Comparison of ENCODE assay signal across 8 cellular contexts in the genomic region with DNA sequence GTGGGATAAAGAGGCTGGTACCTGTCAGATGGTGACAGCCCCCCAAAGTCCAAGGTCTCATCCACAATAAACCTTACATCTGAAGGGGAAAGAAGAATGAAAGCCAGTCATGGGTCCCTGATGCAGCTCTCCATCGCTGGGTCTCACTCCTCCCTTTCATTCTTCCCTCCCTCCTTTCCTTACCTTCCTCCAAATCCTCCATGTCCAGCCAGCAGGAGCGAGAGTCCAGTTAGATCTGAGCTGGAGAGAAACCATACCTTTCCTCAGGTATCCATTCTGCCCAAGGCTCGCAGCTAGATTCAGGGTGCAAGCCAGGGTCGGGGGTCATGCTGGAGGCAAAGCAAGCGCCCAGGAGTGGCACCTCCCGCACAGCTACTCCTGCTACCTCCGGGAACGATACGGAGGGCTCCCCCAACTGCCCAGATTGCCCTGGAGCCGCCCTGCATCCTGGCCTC. TPM values are rescaled to one million over a fixed set of nuclear protein-coding genes. Genes with fewer than 3 reads are reported as not detected.
DNase-seq lines count a peak whose midpoint lies in the region; ATAC-seq, FAIRE-seq and TF ChIP-seq lines count a peak whose summit lies in the region.

No MANE protein-coding gene starts in this region.

- peak overlapping the region; percentile 75 for H3K4me2 ChIP-seq in OCI-LY1 (ENCODE audit: low read length)
- H3K4me2 ChIP-seq in endothelial cell of umbilical vein (ENCODE audit: insufficient read depth, low read length) = peak overlapping the region; percentile 99

- TF ChIP-seq POLR2A in endothelial cell of umbilical vein (IDR thresholded peaks at IDR 0.05; ENCODE audit: low read depth, low read length) = no peak

- no peaks in the 10 kb centered on the region for H3K9me2 ChIP-seq in OCI-LY1 (ENCODE audit: low read depth, low read length)

- H3K27me3 ChIP-seq in CD8-positive, alpha-beta memory T cell (ENCODE audit: insufficient read depth, low read length, poor library complexity, severe bottlenecking) = no peaks in the 10 kb centered on the region
- no peaks in the 10 kb centered on the region for H3K27me3 ChIP-seq in OCI-LY1 (ENCODE audit: insufficient read depth, low read length)
- H3K27me3 ChIP-seq in endothelial cell of umbilical vein (ENCODE audit: control insufficient read depth in 2 of 2, insufficient read depth in 2 of 2, low read length in 2 of 2) = no peaks in the 10 kb centered on the region

- FAIRE-seq in endothelial cell of umbilical vein (lab: Jason Lieb, UNC) = no peak

- ATAC-seq in GM19023 (IDR thresholded peaks at IDR 0.05; ENCODE audit: unreplicated experiment) (no peak), HG03159 (IDR thresholded peaks at IDR 0.05; ENCODE audit: unreplicated experiment) (no peak), HG02610 (IDR thresholded peaks at IDR 0.05; ENCODE audit: unreplicated experiment) (no peak), GM18519 (IDR thresholded peaks at IDR 0.05; ENCODE audit: low FRiP score, unreplicated experiment) (no peak)

- intact Hi-C loops in endothelial cell of umbilical vein (cut with micrococcal nuclease) = no loop called here

- no peak overlapping the region for H2AFZ ChIP-seq in OCI-LY1 (ENCODE audit: low read length)
- H2AFZ ChIP-seq in endothelial cell of umbilical vein (ENCODE audit: low read depth, low read length) = peak overlapping the region; percentile 100

- POLR2A ChIA-PET in CD8-positive, alpha-beta memory T cell (lab: Charles Lee) = interaction anchor here (1.0 to 1.6 kb wide), 3 partner anchors 68 to 143 kb away, joined by 4 read pairs; partner anchors contain the start of gene SORT1
- POLR2A ChIA-PET in endothelial cell of umbilical vein (lab: Charles Lee) = interaction anchor here (0.8 kb wide), 1 partner anchor 115 kb away, joined by 3 read pairs; the partner anchor contains the start of gene SORT1

- no peaks in the 10 kb centered on the region for H3K27me3 Mint-ChIP-seq in CD8-positive, alpha-beta memory T cell
- H3K27me3 Mint-ChIP-seq in osteocyte (ENCODE audit: unreplicated experiment) = no peaks in the 10 kb centered on the region

- H3K4me1 ChIP-seq in CD8-positive, alpha-beta memory T cell (ENCODE audit: insufficient read depth, low read length) = peaks cover 5% of the 10 kb centered on the region
- H3K4me1 ChIP-seq in OCI-LY1 (ENCODE audit: insufficient read depth, low read length, severe bottlenecking) (peaks cover 23% of the 10 kb centered on the region), endothelial cell of umbilical vein (ENCODE audit: control insufficient read depth, extremely low read depth, insufficient read depth, low read length) (peaks cover 22% of the 10 kb centered on the region)

- H3K4me3 ChIP-seq in CD8-positive, alpha-beta memory T cell (ENCODE audit: low read length) = peak overlapping the region; percentile 65
- peak overlapping the region; percentile 80 for H3K4me3 ChIP-seq in OCI-LY1 (ENCODE audit: low read depth, low read length, poor library complexity, severe bottlenecking)
- peak overlapping the region; percentile 61 to 81 (median 71) for H3K4me3 ChIP-seq in endothelial cell of umbilical vein (replicated peaks in 1 of 3; ENCODE audit: insufficient read depth in 1 of 3, low read depth in 1 of 3, low read length in 3 of 3)

- peaks cover 10 to 22% (median 11%) of the 10 kb centered on the region in 3 donors for H3K4me1 Mint-ChIP-seq in CD8-positive, alpha-beta memory T cell
- peaks cover 29% of the 10 kb centered on the region for H3K4me1 Mint-ChIP-seq in osteocyte (ENCODE audit: unreplicated experiment)

- H3K4me3 Mint-ChIP-seq in CD8-positive, alpha-beta memory T cell = peak overlapping the region; percentile 92 to 99 (median 98)
- H3K4me3 Mint-ChIP-seq in osteocyte (ENCODE audit: unreplicated experiment) = peak overlapping the region; percentile 100

- no peaks in the 10 kb centered on the region; the same call in 1 of the 2 replicates for H3F3A ChIP-seq in OCI-LY1 (ENCODE audit: insufficient read depth, low read length)

- dilution Hi-C loops in endothelial cell of umbilical vein (cut with MboI; ENCODE audit: extremely low pct_ligation_motif_present, low sequenced_read_pairs) = no loop called here

- no peak for DNase-seq in CD8-positive, alpha-beta memory T cell
- DNase-seq in endothelial cell of umbilical vein (ENCODE audit: low read depth, low spot score) (no peak), osteocyte (ENCODE audit: extremely low spot score, unreplicated experiment) (no peak)

- H3K9ac ChIP-seq in OCI-LY1 (ENCODE audit: low read length) (peak overlapping the region; percentile 70), endothelial cell of umbilical vein (replicated peaks; ENCODE audit: extremely low read depth, insufficient read depth, low read length) (peak overlapping the region; percentile 46)

- peak overlapping the region; percentile 78 for H3K27ac ChIP-seq in CD8-positive, alpha-beta memory T cell (ENCODE audit: low read depth, low read length)
- H3K27ac ChIP-seq in OCI-LY1 (ENCODE audit: low read depth, low read length, poor library complexity, severe bottlenecking) = no peak overlapping the region
- no peak overlapping the region for H3K27ac ChIP-seq in endothelial cell of umbilical vein (ENCODE audit: insufficient read depth, low read depth, low read length)

- H3K27ac Mint-ChIP-seq in CD8-positive, alpha-beta memory T cell = peak overlapping the region in 6 of 8 donors; percentile 13 to 93 (median 88)
- H3K27ac Mint-ChIP-seq in osteocyte (ENCODE audit: unreplicated experiment) = peak overlapping the region; percentile 94

- H3K9me1 ChIP-seq in endothelial cell of umbilical vein (replicated peaks; ENCODE audit: control insufficient read depth, extremely low read depth, insufficient read depth, low read length) = no peaks in the 10 kb centered on the region

- CTCF ChIA-PET in CD8-positive, alpha-beta memory T cell (lab: Charles Lee) = interaction anchor here (0.9 to 2.3 kb wide), 9 partner anchors 24 to 250 kb away, joined by 3 to 12 read pairs (median 4); partner anchors contain the start of genes MYBPHL and SORT1
- CTCF ChIA-PET in endothelial cell of umbilical vein (lab: Charles Lee) = interaction anchor here (0.9 to 3.7 kb wide), 9 partner anchors 10 to 251 kb away, joined by 3 to 57 read pairs (median 3); partner anchors contain the start of gene SORT1

- H3K79me2 ChIP-seq in OCI-LY1 (ENCODE audit: insufficient read depth, low read length) (no peaks in the 10 kb centered on the region), endothelial cell of umbilical vein (ENCODE audit: control insufficient read depth, insufficient read depth, low read length) (peaks cover 16% of the 10 kb centered on the region)

- H3K36me3 ChIP-seq in CD8-positive, alpha-beta memory T cell (ENCODE audit: insufficient read depth, low read length) = no peaks in the 10 kb centered on the region
- H3K36me3 ChIP-seq in OCI-LY1 (ENCODE audit: insufficient read depth, low read length) (no peaks in the 10 kb centered on the region; the same call in 1 of the 2 replicates), endothelial cell of umbilical vein (ENCODE audit: control insufficient read depth in 2 of 2, extremely low read depth in 1 of 2, insufficient read depth in 2 of 2, low read length in 2 of 2) (no peaks in the 10 kb centered on the region)

- H4K20me1 ChIP-seq in OCI-LY1 (ENCODE audit: insufficient read depth, low read length) (no peaks in the 10 kb centered on the region), endothelial cell of umbilical vein (replicated peaks; ENCODE audit: control insufficient read depth, extremely low read depth, insufficient read depth, low read length) (no peaks in the 10 kb centered on the region)

- H3K9me3 Mint-ChIP-seq in CD8-positive, alpha-beta memory T cell = no peaks in the 10 kb centered on the region
- H3K9me3 Mint-ChIP-seq in osteocyte (ENCODE audit: unreplicated experiment) = no peaks in the 10 kb centered on the region

- no peak for TF ChIP-seq CTCF in OCI-LY1 (IDR thresholded peaks at IDR 0.05; ENCODE audit: low read length)
- TF ChIP-seq CTCF in endothelial cell of umbilical vein (IDR thresholded peaks at IDR 0.05; ENCODE audit: extremely low read depth in 1 of 2, insufficient read depth in 1 of 2, low read depth in 1 of 2, low read length in 2 of 2) = no peak
- no peak for TF ChIP-seq CTCF in osteocyte (IDR thresholded peaks at IDR 0.05)

- H3K9me3 ChIP-seq in CD8-positive, alpha-beta memory T cell (ENCODE audit: low read length) = no peaks in the 10 kb centered on the region
- H3K9me3 ChIP-seq in OCI-LY1 (ENCODE audit: low read length) (no peaks in the 10 kb centered on the region), endothelial cell of umbilical vein (replicated peaks; ENCODE audit: control insufficient read depth, insufficient read depth, low read length) (no peaks in the 10 kb centered on the region)

- BruUV-seq in endothelial cell of umbilical vein (replicated peaks; lab: Mats Ljungman, UMichigan) = no TSS peak

- peaks cover 0 to 4% (median 0%) of the 10 kb centered on the region in 3 donors for H3K36me3 Mint-ChIP-seq in CD8-positive, alpha-beta memory T cell
- H3K36me3 Mint-ChIP-seq in osteocyte (ENCODE audit: unreplicated experiment) = no peaks in the 10 kb centered on the region

RNA-seq across cellular contexts. Expression of gene PSRC1, which starts 0.4 kb away (rescaled TPM):
- 1 to 10 TPM; 5.4 to 5.8 TPM for total RNA-seq in CD8-positive, alpha-beta memory T cell
- 0.59 TPM for polyA plus RNA-seq in CD8-positive, alpha-beta memory T cell
- total RNA-seq in endothelial cell of umbilical vein (23.4 and 29.3 TPM in 2 replicates), osteocyte (7.7 and 9.3 TPM in 2 replicates)
- 21.6 and 25.0 TPM in 2 replicates for polyA plus RNA-seq in endothelial cell of umbilical vein
- 21.1 and 21.9 TPM in 2 replicates for polyA plus RNA-seq in endothelial cell of umbilical vein (2011; cell fraction: cytosol; rRNA removed)
- polyA plus RNA-seq in endothelial cell of umbilical vein (2011; cell fraction: nucleus; rRNA removed) = 49.8 and 63.5 TPM in 2 replicates
- 7.5 and 14.9 TPM in 2 replicates for polyA plus RNA-seq in endothelial cell of umbilical vein (2012)
- polyA minus RNA-seq in endothelial cell of umbilical vein = 6.5 and 8.4 TPM in 2 replicates
- polyA minus RNA-seq in endothelial cell of umbilical vein (2011; cell fraction: cytosol; rRNA and poly(A)+ RNA removed) = 15.6 TPM
- 4.3 and 7.2 TPM in 2 replicates for polyA minus RNA-seq in endothelial cell of umbilical vein (2011; cell fraction: nucleus; rRNA and poly(A)+ RNA removed)

RNA-seq across cellular contexts. Expression of gene MYBPHL, which starts 24.3 kb away (rescaled TPM):
- total RNA-seq in CD8-positive, alpha-beta memory T cell = not detected
- not detected for polyA plus RNA-seq in CD8-positive, alpha-beta memory T cell
- total RNA-seq in endothelial cell of umbilical vein (not detected in 2 replicates), osteocyte (not detected in 2 replicates)
- polyA plus RNA-seq in endothelial cell of umbilical vein = not detected in 2 replicates
- not detected in 2 replicates for polyA plus RNA-seq in endothelial cell of umbilical vein (2011; cell fraction: cytosol; rRNA removed)
- not detected in 2 replicates for polyA plus RNA-seq in endothelial cell of umbilical vein (2011; cell fraction: nucleus; rRNA removed)
- polyA plus RNA-seq in endothelial cell of umbilical vein (2012) = not detected in 2 replicates
- not detected in 2 replicates for polyA minus RNA-seq in endothelial cell of umbilical vein
- polyA minus RNA-seq in endothelial cell of umbilical vein (2011; cell fraction: cytosol; rRNA and poly(A)+ RNA removed) = not detected
- polyA minus RNA-seq in endothelial cell of umbilical vein (2011; cell fraction: nucleus; rRNA and poly(A)+ RNA removed) = not detected in 2 replicates

RNA-seq across cellular contexts. Expression of gene CELSR2, which starts 33.2 kb away (rescaled TPM):
- total RNA-seq in CD8-positive, alpha-beta memory T cell = 1 to 10 TPM; 2.7 to 2.8 TPM
- polyA plus RNA-seq in CD8-positive, alpha-beta memory T cell = 0.77 TPM
- total RNA-seq in endothelial cell of umbilical vein (1.4 and 2.2 TPM in 2 replicates), osteocyte (10.3 and 10.5 TPM in 2 replicates)
- 0.76 and 0.90 TPM in 2 replicates for polyA plus RNA-seq in endothelial cell of umbilical vein
- polyA plus RNA-seq in endothelial cell of umbilical vein (2011; cell fraction: cytosol; rRNA removed) = 0.52 and 0.78 TPM in 2 replicates
- polyA plus RNA-seq in endothelial cell of umbilical vein (2011; cell fraction: nucleus; rRNA removed) = 1.5 and 1.9 TPM in 2 replicates
- 0.83 and 0.86 TPM in 2 replicates for polyA plus RNA-seq in endothelial cell of umbilical vein (2012)
- polyA minus RNA-seq in endothelial cell of umbilical vein = 2.1 and 2.8 TPM in 2 replicates
- 11.6 TPM for polyA minus RNA-seq in endothelial cell of umbilical vein (2011; cell fraction: cytosol; rRNA and poly(A)+ RNA removed)
- polyA minus RNA-seq in endothelial cell of umbilical vein (2011; cell fraction: nucleus; rRNA and poly(A)+ RNA removed) = 1.4 TPM in 2 replicates
